ENCODE assay signal across 8 cellular contexts in the genomic region with DNA sequence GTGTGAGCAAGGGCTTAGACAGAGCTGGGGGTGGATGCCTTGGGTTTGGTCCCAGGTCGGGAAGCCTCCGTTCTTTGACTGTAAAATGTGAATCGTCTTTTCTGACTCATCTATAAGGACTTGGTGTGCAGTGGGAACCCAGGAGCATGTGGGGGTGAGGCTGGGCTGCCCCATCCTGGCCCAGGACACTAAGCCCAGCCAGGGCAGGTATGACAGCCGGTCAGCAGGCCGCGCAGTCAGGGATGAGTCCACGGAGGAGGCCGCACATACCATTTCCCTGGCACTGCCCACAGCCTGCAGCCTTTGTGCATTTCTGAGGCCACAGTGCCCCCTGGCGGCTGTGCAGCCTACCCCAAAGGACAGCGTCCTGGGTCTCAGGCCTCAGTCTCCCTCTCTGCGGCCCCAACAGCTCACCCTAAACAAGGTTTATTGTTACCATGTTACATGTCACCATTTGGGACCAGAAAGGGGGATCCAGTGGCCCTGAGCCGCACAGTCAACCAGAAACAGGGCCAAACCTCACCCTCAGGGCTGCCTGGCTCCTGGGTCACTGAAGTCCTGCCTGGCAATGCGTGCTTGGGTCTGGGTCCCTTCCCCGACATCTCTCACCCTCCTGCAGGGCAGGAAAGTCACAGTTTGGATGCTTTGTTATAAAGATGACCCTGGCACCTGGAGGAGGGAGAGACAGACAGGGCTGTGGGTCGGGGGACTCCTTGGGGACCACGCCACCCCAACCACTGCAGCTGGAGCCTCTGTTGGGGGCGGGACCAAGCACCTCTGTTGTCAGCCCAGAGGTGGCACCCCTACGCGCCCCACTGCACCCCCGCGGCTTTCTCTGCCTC.
DNase-seq lines count a peak whose midpoint lies in the region; ATAC-seq and TF ChIP-seq lines count a peak whose summit lies in the region.

No MANE protein-coding gene starts in this region.

- no peak for ATAC-seq in GM21360 (IDR thresholded peaks at IDR 0.05; ENCODE audit: unreplicated experiment)

- DNase-seq in 8988T (peak; percentile 79), NCI-H2029 (lab: John Stamatoyannopoulos, UW) (peak; percentile 41), kidney glomerular epithelial cell (lab: John Stamatoyannopoulos, UW) (peak; percentile 61)
- DNase-seq in activated CD4-positive, alpha-beta T cell treated with anti-CD3 and anti-CD28 coated beads for 1 hour: peak; percentile 63
- peak; percentile 53 for DNase-seq in central memory CD4-positive, alpha-beta T cell
- peak; percentile 65 for DNase-seq in stimulated activated CD4-positive, alpha-beta T cell treated with anti-CD3 and anti-CD28 coated beads, Interleukin-1b, Interleukin-23, amount 100 ng/mL, for 48 hours

- H3K4me3 ChIP-seq in GM12875 (ENCODE audit: low read depth, low read length): no peak overlapping the region

- TF ChIP-seq CTCF in GM12875 (IDR thresholded peaks at IDR 0.05; ENCODE audit: borderline replicate concordance, insufficient read depth, low read depth, low read length): peak; percentile 94
